8 cellular contexts compared by ENCODE assay signal in genomic region chr15:74302821-74303359, GRCh38.
DNase-seq lines count a peak whose midpoint lies in the region; ATAC-seq and TF ChIP-seq lines count a peak whose summit lies in the region.

No MANE protein-coding gene starts in this region.

- H3K27ac ChIP-seq in coronary artery: no peak overlapping the region

- H3K4me1 ChIP-seq in mucosa of descending colon (ENCODE audit: low read depth): no peaks in the 10 kb centered on the region

- intact Hi-C loops in mucosa of descending colon (cut with DNase I, micrococcal nuclease): no loop called here

- ATAC-seq in mucosa of descending colon: peak; percentile 41
- no peak for ATAC-seq in HG03135 (IDR thresholded peaks at IDR 0.05; ENCODE audit: unreplicated experiment)

- in situ Hi-C loops in Caki2 (cut with HindIII; ENCODE audit: low pct_unique_long_range_greater_than_20kb, low sequenced_read_pairs): no loop called here

- DNase-seq in Caki2 (ENCODE audit: low read depth) (peak; percentile 38), HT-29 (ENCODE audit: low spot score) (peak; percentile 56), SK-N-DZ (ENCODE audit: low spot score) (peak; percentile 88), coronary artery (ENCODE audit: low spot score) (no peak), mucosa of descending colon (peak in 2 of 3 donors; percentile 53 to 57), epidermal melanocyte (ENCODE audit: insufficient read length, low spot score) (no peak)
- no peak for DNase-seq in activated CD4-positive, CD25-positive, alpha-beta regulatory T cell treated with anti-CD3 and anti-CD28 coated beads, Interleukin-2, amount 50 U/mL, for 72 hours

- TF ChIP-seq CTCF in coronary artery (IDR thresholded peaks at IDR 0.05) (peak; percentile 32), mucosa of descending colon (IDR thresholded peaks at IDR 0.05) (no peak)

- no peaks in the 10 kb centered on the region for H3K9me3 ChIP-seq in mucosa of descending colon

- H3K36me3 ChIP-seq in mucosa of descending colon (ENCODE audit: low read depth): no peaks in the 10 kb centered on the region

- H3K4me3 ChIP-seq in coronary artery: no peak overlapping the region
- H3K4me3 ChIP-seq in mucosa of descending colon: no peak overlapping the region

Comparison
In these comparisons a context has a peak if more than half of its experiments do, and no peak if none do; other contexts are left out.
1. DNase-seq: peak in Caki2 (single experiment), HT-29 (single experiment), SK-N-DZ (single experiment) and mucosa of descending colon (2 of 3); none in coronary artery (single experiment), activated CD4-positive, CD25-positive, alpha-beta regulatory T cell treated with anti-CD3 and anti-CD28 coated beads, Interleukin-2, amount 50 U/mL, for 72 hours (single experiment) and epidermal melanocyte (single experiment).